In genomic region chr3:51057111-51057510, GRCh38 we compare ENCODE assay signal across 15 cellular contexts.
A peak's percentile ranks its signal among the peaks of the same experiment; 100 is the strongest.
DNase-seq lines count a peak whose midpoint lies in the region; ATAC-seq and TF ChIP-seq lines count a peak whose summit lies in the region.
"Had no signal": no experiment of that assay in that cellular context is flagged by ENCODE, and none has a peak within 500 bp of the region (broad histone marks: within the 10 kb centered on the region; RNA-seq: fewer than 3 reads in every experiment).

No MANE protein-coding gene starts in this region.

- H3F3A ChIP-seq in GM23248 (ENCODE audit: insufficient read depth) = no peaks in the 10 kb centered on the region

- no peaks in the 10 kb centered on the region for H4K20me1 ChIP-seq in GM23248 (ENCODE audit: insufficient read depth)
- H4K20me1 ChIP-seq in hepatocyte (ENCODE audit: insufficient read depth, poor library complexity, severe bottlenecking) = no peaks in the 10 kb centered on the region

- WGBS in GM23248 (ENCODE audit: low coverage in 1 of 2, low lambda C conversion rate in 2 of 2, missing lambda C conversion rate in 2 of 2), 2 experiments = 0 to 4% methylated on average over 2 of the region's 2 CpGs
- WGBS in hepatocyte (ENCODE audit: low lambda C conversion rate, missing lambda C conversion rate) = 54% methylated on average over 2 of the region's 2 CpGs
- WGBS in suprapubic skin = 23% methylated on average over 2 of the region's 2 CpGs

- TF ChIP-seq POLR2A in suprapubic skin (IDR thresholded peaks at IDR 0.05) = no peak

- peak; percentile 8 for DNase-seq in GM23248
- peak; percentile 4 for DNase-seq in SK-N-DZ (ENCODE audit: low spot score)
- peak; percentile 4 for DNase-seq in hepatocyte (ENCODE audit: low spot score)
- no peak for DNase-seq in suprapubic skin (ENCODE audit: low spot score in 2 of 2)
- no peak for DNase-seq in retina
- no peak for DNase-seq in NCI-H2171 (lab: John Stamatoyannopoulos, UW)
- DNase-seq: CD8-positive, alpha-beta T cell; COR-L47; DMS153; DMS79 treated with DMSO at 0.1 percent for 48 hours; EL; GDM1; H7; IMR-90 had no signal

- H3K4me2 ChIP-seq in GM23248 (ENCODE audit: unreplicated experiment) = no peak overlapping the region
- no peak overlapping the region for H3K4me2 ChIP-seq in hepatocyte

- TF ChIP-seq CTCF in hepatocyte (IDR thresholded peaks at IDR 0.05; ENCODE audit: poor library complexity) = no peak
- TF ChIP-seq CTCF in suprapubic skin (IDR thresholded peaks at IDR 0.05) = no peak

- H3K4me3 ChIP-seq in GM23248 (no peak overlapping the region), hepatocyte (no peak overlapping the region), suprapubic skin (no peak overlapping the region)

- ATAC-seq in GM21367 (IDR thresholded peaks at IDR 0.05; ENCODE audit: unreplicated experiment) = no peak
- ATAC-seq: CD8-positive, alpha-beta T cell had no signal

- H3K9me2 ChIP-seq in GM23248 (ENCODE audit: insufficient read depth) (no peaks in the 10 kb centered on the region), hepatocyte (replicated peaks; ENCODE audit: insufficient read depth) (no peaks in the 10 kb centered on the region)

- H3K36me3 ChIP-seq in GM23248 (ENCODE audit: low read depth) (no peaks in the 10 kb centered on the region), hepatocyte (replicated peaks; ENCODE audit: insufficient read depth, low read depth) (no peaks in the 10 kb centered on the region), suprapubic skin (no peaks in the 10 kb centered on the region)

- no peak overlapping the region for H3K27ac ChIP-seq in GM23248
- H3K27ac ChIP-seq in hepatocyte = no peak overlapping the region
- no peak overlapping the region for H3K27ac ChIP-seq in suprapubic skin

- H3K9ac ChIP-seq in GM23248 = no peak overlapping the region

- H3K9me3 ChIP-seq in GM23248 (ENCODE audit: low read depth) (no peaks in the 10 kb centered on the region), hepatocyte (ENCODE audit: low read depth) (no peaks in the 10 kb centered on the region), suprapubic skin (no peaks in the 10 kb centered on the region)

- no peak overlapping the region for H2AFZ ChIP-seq in GM23248
- no peak overlapping the region for H2AFZ ChIP-seq in hepatocyte

- no peak for TF ChIP-seq EP300 in suprapubic skin (IDR thresholded peaks at IDR 0.05)

- H3K4me1 ChIP-seq in GM23248 (ENCODE audit: insufficient read depth) = no peaks in the 10 kb centered on the region
- H3K4me1 ChIP-seq in hepatocyte (ENCODE audit: insufficient read depth) = peaks cover 4% of the 10 kb centered on the region
- H3K4me1 ChIP-seq in suprapubic skin = peaks cover 3% of the 10 kb centered on the region

- H3K79me2 ChIP-seq in GM23248 (ENCODE audit: insufficient read depth) (no peaks in the 10 kb centered on the region), hepatocyte (no peaks in the 10 kb centered on the region)

- H3K27me3 ChIP-seq in GM23248 (replicated peaks; ENCODE audit: insufficient read depth) (0 out of 2 replicates have a peak, but pooled peaks cover 4% of the 10 kb centered on the region), hepatocyte (no peaks in the 10 kb centered on the region), suprapubic skin (no peaks in the 10 kb centered on the region)

- in situ Hi-C loops in GM23248 (cut with MboI) = no loop called here

Comparison
In these comparisons a context has a peak if more than half of its experiments do, and no peak if none do; other contexts are left out.
1. DNase-seq: peak in GM23248 (single experiment), SK-N-DZ (single experiment) and hepatocyte (single experiment); none in suprapubic skin (0 of 2), retina (single experiment) and NCI-H2171 (single experiment).